ENCODE assay signal across 1 cellular context in genomic region chr9:6413365-6414263, GRCh38.
TF ChIP-seq lines count a peak whose summit lies in the region.

No MANE protein-coding gene starts in this region.

TF ChIP-seq in GM12878, 131 proteins besides CTCF, POLR2A, EP300 and RAD21 (continued from another document and continues in another):
- TF ChIP-seq ZBTB40 (IDR thresholded peaks at IDR 0.05; ENCODE audit: borderline replicate concordance) = no peak
- no peak for TF ChIP-seq EED (IDR thresholded peaks at IDR 0.05; ENCODE audit: low read depth)
- TF ChIP-seq HDGF (IDR thresholded peaks at IDR 0.05) = no peak
- TF ChIP-seq CBX5 (IDR thresholded peaks at IDR 0.05; ENCODE audit: low read depth) = 0 out of 2 replicates have a peak, but pooled peaks have one; percentile 19
- TF ChIP-seq HSF1 (IDR thresholded peaks at IDR 0.05; ENCODE audit: low read depth, low read length) = no peak
- TF ChIP-seq NR2C2 (IDR thresholded peaks at IDR 0.05; ENCODE audit: borderline replicate concordance, control insufficient read depth, insufficient read length, low read depth) = no peak
- TF ChIP-seq POLR2AphosphoS2 (IDR thresholded peaks at IDR 0.05; ENCODE audit: low read depth, low read length) = peak; percentile 8; the same call in 1 of the 2 replicates
- TF ChIP-seq KLF5 (IDR thresholded peaks at IDR 0.05; ENCODE audit: partially characterized antibody) = no peak
- TF ChIP-seq YY1 (IDR thresholded peaks at IDR 0.05; ENCODE audit: low read depth, low read length) = peak; percentile 80
- TF ChIP-seq ATF7 (IDR thresholded peaks at IDR 0.05; ENCODE audit: low read depth) = no peak
- peak; percentile 27; the same call in 1 of the 2 replicates for TF ChIP-seq SMARCA5 (IDR thresholded peaks at IDR 0.05)
- TF ChIP-seq IRF5 (IDR thresholded peaks at IDR 0.05; ENCODE audit: borderline replicate concordance) = no peak
- no peak for TF ChIP-seq RUNX3 (IDR thresholded peaks at IDR 0.05; ENCODE audit: low read length)
- TF ChIP-seq SMAD5 (IDR thresholded peaks at IDR 0.05; ENCODE audit: low read depth) = no peak
- TF ChIP-seq RBBP5 (conservative IDR thresholded peaks at IDR 0.05) = no peak
- TF ChIP-seq SIX5 (IDR thresholded peaks at IDR 0.05; ENCODE audit: low read depth, low read length, severe bottlenecking) = no peak
- no peak for TF ChIP-seq BCL11A (IDR thresholded peaks at IDR 0.05; ENCODE audit: low read depth, low read length)
- TF ChIP-seq TAF1 (IDR thresholded peaks at IDR 0.05; ENCODE audit: borderline replicate concordance, low read depth, low read length) = no peak
- TF ChIP-seq IRF3 (IDR thresholded peaks at IDR 0.05) = no peak
- TF ChIP-seq ELK1 (IDR thresholded peaks at IDR 0.05; ENCODE audit: low read depth, low read length) = no peak
- no peak for TF ChIP-seq MTA2 (IDR thresholded peaks at IDR 0.05; ENCODE audit: low read depth)
- TF ChIP-seq USF1 (IDR thresholded peaks at IDR 0.05; ENCODE audit: borderline replicate concordance, extremely low read length, insufficient read depth, low read depth, low read length) = no peak
- TF ChIP-seq CHD4 (IDR thresholded peaks at IDR 0.05) = no peak
- TF ChIP-seq BCL3 (IDR thresholded peaks at IDR 0.05; ENCODE audit: borderline replicate concordance, insufficient read depth, low read depth, low read length, poor library complexity, severe bottlenecking) = no peak
- no peak for TF ChIP-seq SRF (IDR thresholded peaks at IDR 0.05; ENCODE audit: low read depth in 2 of 2, low read length in 2 of 2)
- TF ChIP-seq PKNOX1 (IDR thresholded peaks at IDR 0.05) = no peak
- TF ChIP-seq ATF2 (IDR thresholded peaks at IDR 0.05; ENCODE audit: low read length) = peak; percentile 5; the same call in 1 of the 2 replicates
- peak; percentile 91 for TF ChIP-seq NKRF (conservative IDR thresholded peaks at IDR 0.05)
- no peak for TF ChIP-seq MAX (IDR thresholded peaks at IDR 0.05; ENCODE audit: low read depth, low read length)
- TF ChIP-seq CREM (IDR thresholded peaks at IDR 0.05; ENCODE audit: low read depth) = no peak
- TF ChIP-seq HDAC6 (IDR thresholded peaks at IDR 0.05; ENCODE audit: unreplicated experiment) = peak; percentile 83
- no peak for TF ChIP-seq FOS (IDR thresholded peaks at IDR 0.05; ENCODE audit: borderline replicate concordance, extremely low read depth, insufficient read length)
- no peak for TF ChIP-seq ZZZ3 (IDR thresholded peaks at IDR 0.05; ENCODE audit: control insufficient read depth, insufficient read length, low read depth)
- TF ChIP-seq CEBPB (IDR thresholded peaks at IDR 0.05; ENCODE audit: borderline replicate concordance in 1 of 2, low read depth in 2 of 2, low read length in 2 of 2) = no peak
- TF ChIP-seq ESRRA (IDR thresholded peaks at IDR 0.05; ENCODE audit: low read length) = no peak
- no peak for TF ChIP-seq E4F1 (IDR thresholded peaks at IDR 0.05; ENCODE audit: borderline replicate concordance, partially characterized antibody)
- no peak for TF ChIP-seq ZBTB33 (IDR thresholded peaks at IDR 0.05)
